1 cellular context compared by ENCODE assay signal in genomic region chr13:40534456-40534855, GRCh38.
A peak's percentile ranks its signal among the peaks of the same experiment; 100 is the strongest.
TF ChIP-seq lines count a peak whose summit lies in the region.

No MANE protein-coding gene starts in this region.

TF ChIP-seq in HepG2, 621 proteins besides CTCF, POLR2A, EP300 and RAD21 (continued from another document):
- TF ChIP-seq ZNF407 (CRISPR knock-in tag; IDR thresholded peaks at IDR 0.05; ENCODE audit: not compliant biosample characterization), result no peak
- peak; percentile 50; the same call in 1 of the 2 replicates for TF ChIP-seq SAP130 (CRISPR knock-in tag; IDR thresholded peaks at IDR 0.05; ENCODE audit: low read depth)
- TF ChIP-seq DMAP1 (CRISPR knock-in tag; IDR thresholded peaks at IDR 0.05), result no peak
- no peak for TF ChIP-seq E2F1 (CRISPR knock-in tag; IDR thresholded peaks at IDR 0.05)
- TF ChIP-seq ARNT (IDR thresholded peaks at IDR 0.05), result no peak
- TF ChIP-seq SMC3 (IDR thresholded peaks at IDR 0.05; ENCODE audit: low read length), result 0 out of 2 replicates have a peak, but pooled peaks have one; percentile 2
- TF ChIP-seq IKZF5 (CRISPR knock-in tag; IDR thresholded peaks at IDR 0.05), result peak; percentile 45; the same call in 1 of the 2 replicates
- TF ChIP-seq TSC22D2 (CRISPR knock-in tag; IDR thresholded peaks at IDR 0.05; ENCODE audit: borderline replicate concordance), result no peak
- TF ChIP-seq YEATS2 (CRISPR knock-in tag; IDR thresholded peaks at IDR 0.05; ENCODE audit: borderline replicate concordance), result no peak
- TF ChIP-seq ZFP37 (CRISPR knock-in tag; IDR thresholded peaks at IDR 0.05; ENCODE audit: borderline replicate concordance), result no peak
- no peak for TF ChIP-seq SP5 (CRISPR knock-in tag; IDR thresholded peaks at IDR 0.05; ENCODE audit: borderline replicate concordance, low read depth)
- peak; percentile 29; the same call in 1 of the 2 replicates for TF ChIP-seq HDAC1 (CRISPR knock-in tag; IDR thresholded peaks at IDR 0.05)
- peak; percentile 52 for TF ChIP-seq SKI (IDR thresholded peaks at IDR 0.05; ENCODE audit: partially characterized antibody)
- no peak for TF ChIP-seq FOXA3 (CRISPR knock-in tag; IDR thresholded peaks at IDR 0.05)
- no peak for TF ChIP-seq RFXANK (CRISPR knock-in tag; IDR thresholded peaks at IDR 0.05)
- peak; percentile 54; the same call in 1 of the 2 replicates for TF ChIP-seq HOXA3 (CRISPR knock-in tag; IDR thresholded peaks at IDR 0.05)
- no peak for TF ChIP-seq KDM4B (CRISPR knock-in tag; IDR thresholded peaks at IDR 0.05)
- TF ChIP-seq CEBPG (CRISPR knock-in tag; IDR thresholded peaks at IDR 0.05), result peak; percentile 92
- TF ChIP-seq ZNF577 (CRISPR knock-in tag; IDR thresholded peaks at IDR 0.05; ENCODE audit: borderline replicate concordance, low read depth), result no peak
- peak; percentile 69 for TF ChIP-seq HDAC2 (CRISPR knock-in tag; IDR thresholded peaks at IDR 0.05)
- no peak for TF ChIP-seq ZNF589 (CRISPR knock-in tag; conservative IDR thresholded peaks at IDR 0.05)
- TF ChIP-seq BCL6 (CRISPR knock-in tag; IDR thresholded peaks at IDR 0.05), result peak; percentile 79
- TF ChIP-seq FUBP1 (CRISPR knock-in tag; IDR thresholded peaks at IDR 0.05; ENCODE audit: borderline replicate concordance), result no peak
- TF ChIP-seq BCL3 (CRISPR knock-in tag; IDR thresholded peaks at IDR 0.05), result no peak
- no peak for TF ChIP-seq ZMAT3 (CRISPR knock-in tag; conservative IDR thresholded peaks at IDR 0.05)
- 0 out of 2 replicates have a peak, but pooled peaks have one; percentile 3 for TF ChIP-seq STAG1 (CRISPR knock-in tag; IDR thresholded peaks at IDR 0.05)
- no peak for TF ChIP-seq MYPOP (CRISPR knock-in tag; IDR thresholded peaks at IDR 0.05)
- no peak for TF ChIP-seq PTBP1 (IDR thresholded peaks at IDR 0.05; ENCODE audit: low read depth, low read length, poor library complexity, severe bottlenecking)
- TF ChIP-seq CAMTA2 (CRISPR knock-in tag; IDR thresholded peaks at IDR 0.05; ENCODE audit: borderline replicate concordance), result no peak
- peak; percentile 36; the same call in 1 of the 2 replicates for TF ChIP-seq ZMYM4 (CRISPR knock-in tag; IDR thresholded peaks at IDR 0.05)
- TF ChIP-seq FOSL2 (CRISPR knock-in tag; IDR thresholded peaks at IDR 0.05), result 0 out of 2 replicates have a peak, but pooled peaks have one; percentile 26
- no peak for TF ChIP-seq MATR3 (CRISPR knock-in tag; IDR thresholded peaks at IDR 0.05)
- no peak for TF ChIP-seq CREBL2 (CRISPR knock-in tag; IDR thresholded peaks at IDR 0.05; ENCODE audit: borderline replicate concordance)
- TF ChIP-seq CBFB (CRISPR knock-in tag; IDR thresholded peaks at IDR 0.05), result no peak
- no peak for TF ChIP-seq ZNF432 (CRISPR knock-in tag; IDR thresholded peaks at IDR 0.05; ENCODE audit: borderline replicate concordance)
- TF ChIP-seq POGZ (CRISPR knock-in tag; IDR thresholded peaks at IDR 0.05), result 0 out of 2 replicates have a peak, but pooled peaks have one; percentile 48
- no peak for TF ChIP-seq MAFK (conservative IDR thresholded peaks at IDR 0.05 in 1 of 2, IDR thresholded peaks at IDR 0.05 in 1 of 2; ENCODE audit: low read length in 2 of 2)
- no peak for TF ChIP-seq ATAD3A (CRISPR knock-in tag; IDR thresholded peaks at IDR 0.05)
- TF ChIP-seq SOX6 (IDR thresholded peaks at IDR 0.05), result no peak
- peak; percentile 44 for TF ChIP-seq SOX6 (CRISPR knock-in tag; IDR thresholded peaks at IDR 0.05)
- TF ChIP-seq SOX5 (CRISPR knock-in tag; IDR thresholded peaks at IDR 0.05; ENCODE audit: borderline replicate concordance), result 0 out of 2 replicates have a peak, but pooled peaks have one; percentile 38
- no peak for TF ChIP-seq ZKSCAN1 (IDR thresholded peaks at IDR 0.05; ENCODE audit: low read length)
- TF ChIP-seq ZNF331 (CRISPR knock-in tag; IDR thresholded peaks at IDR 0.05), result peak; percentile 96
- no peak for TF ChIP-seq ZNF335 (CRISPR knock-in tag; IDR thresholded peaks at IDR 0.05)
- TF ChIP-seq LCORL (IDR thresholded peaks at IDR 0.05), result no peak
- TF ChIP-seq LCORL (CRISPR knock-in tag; IDR thresholded peaks at IDR 0.05), result no peak
- TF ChIP-seq ZNF431 (CRISPR knock-in tag; IDR thresholded peaks at IDR 0.05; ENCODE audit: borderline replicate concordance, low read depth), result no peak
